11 cellular contexts compared by ENCODE assay signal in the genomic region with DNA sequence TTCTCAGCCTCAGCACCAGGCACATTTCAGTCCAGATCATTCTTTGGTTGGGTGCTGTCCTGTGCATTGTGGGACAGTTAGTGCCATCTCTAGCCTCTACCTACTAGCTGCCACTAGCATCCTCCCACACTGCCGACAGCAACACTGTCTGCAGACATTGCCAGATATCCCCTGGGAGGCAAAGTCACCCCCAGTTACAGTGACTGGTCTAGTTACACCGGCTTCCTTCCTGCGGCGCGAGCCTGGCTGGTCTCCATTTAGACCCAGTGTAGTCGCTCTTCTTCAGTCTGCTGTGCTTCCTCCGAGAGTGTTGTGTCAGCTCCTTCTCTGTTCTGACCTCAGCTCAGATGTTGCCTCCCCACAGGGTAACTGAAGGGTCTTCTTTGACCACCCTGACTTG.
"Had no signal": no experiment of that assay in that cellular context is flagged by ENCODE, and none has a peak within 500 bp of the region (broad histone marks: within the 10 kb centered on the region; RNA-seq: fewer than 3 reads in every experiment).

No MANE protein-coding gene starts in this region.

- H3K9me3 ChIP-seq: thyroid gland, uterus had no signal

- H3K27me3 ChIP-seq: cardiac muscle cell, thyroid gland, uterus had no signal

- H3K4me3 ChIP-seq: cardiac muscle cell, thyroid gland, uterus had no signal

- H3K36me3 ChIP-seq: cardiac muscle cell, thyroid gland, uterus had no signal

- H3K4me1 ChIP-seq: thyroid gland, uterus had no signal

- ATAC-seq: naive thymus-derived CD4-positive, alpha-beta T cell had no signal

- DNase-seq: activated CD4-positive, CD25-positive, alpha-beta regulatory T cell treated with anti-CD3 and anti-CD28 coated beads, Interleukin-2, amount 50 U/mL, for 72 hours; activated naive CD4-positive, alpha-beta T cell; activated naive CD8-positive, alpha-beta T cell treated with anti-CD3 and anti-CD28 coated beads, Interleukin-2, amount 10 ng/mL, durations not matched to agents 7 days and 5 days; effector memory CD4-positive, alpha-beta T cell; left ventricle myocardium superior; naive thymus-derived CD4-positive, alpha-beta T cell; stimulated activated naive CD4-positive, alpha-beta T cell treated with Interleukin-2 at 50 U/mL for 16 hours; T1000; thyroid gland had no signal

- H3K27ac ChIP-seq: cardiac muscle cell, thyroid gland had no signal
